18 cellular contexts compared by ENCODE assay signal in genomic region chr12:103085541-103085940, GRCh38.
DNase-seq lines count a peak whose midpoint lies in the region; ATAC-seq lines count a peak whose summit lies in the region.
"Had no signal": no experiment of that assay in that cellular context is flagged by ENCODE, and none has a peak within 500 bp of the region (broad histone marks: within the 10 kb centered on the region; RNA-seq: fewer than 3 reads in every experiment).

No MANE protein-coding gene starts in this region.

- H3K36me3 ChIP-seq in neuronal stem cell (replicated peaks in 1 of 2; ENCODE audit: control insufficient read depth in 2 of 2, insufficient read depth in 2 of 2, low read length in 2 of 2) = no peaks in the 10 kb centered on the region

- no peak overlapping the region for H2AK5ac ChIP-seq in neuronal stem cell (ENCODE audit: low read depth, low read length)

- H3K4me3 ChIP-seq in neuronal stem cell (ENCODE audit: low read length in 2 of 2) = no peak overlapping the region

- no peaks in the 10 kb centered on the region for H3K4me1 ChIP-seq in neuronal stem cell (ENCODE audit: control insufficient read depth in 2 of 2, insufficient read depth in 1 of 2, low read depth in 1 of 2, low read length in 2 of 2)

- H3K23ac ChIP-seq in neuronal stem cell (ENCODE audit: low read depth, low read length, poor library complexity) = no peak overlapping the region

- no peak overlapping the region for H3K4ac ChIP-seq in neuronal stem cell (ENCODE audit: low read length)

- H2BK15ac ChIP-seq in neuronal stem cell (ENCODE audit: low read length) = no peak overlapping the region

- peaks cover 0 to 3% of the 10 kb centered on the region in 2 donors for H3K9me3 ChIP-seq in neuronal stem cell (replicated peaks in 1 of 2; ENCODE audit: control insufficient read depth in 2 of 2, insufficient read depth in 1 of 2, low read depth in 1 of 2, low read length in 2 of 2)

- no peak overlapping the region for H3K27ac ChIP-seq in neuronal stem cell (replicated peaks; ENCODE audit: low read length)

- no peak overlapping the region for H3K4me2 ChIP-seq in neuronal stem cell (ENCODE audit: insufficient read depth, low read length, poor library complexity, severe bottlenecking)

- DNase-seq in NCI-H510A treated with DMSO at 0.1 percent for 48 hours (lab: John Stamatoyannopoulos, UW) (peak; percentile 42), NCI-H510A (lab: John Stamatoyannopoulos, UW) (no peak), NCI-H1930 (lab: John Stamatoyannopoulos, UW) (peak; percentile 46 to 80), neuronal stem cell (ENCODE audit: low spot score) (no peak), CD1c-positive myeloid dendritic cell (ENCODE audit: extremely low spot score) (no peak)
- DNase-seq in activated CD4-positive, alpha-beta T cell treated with anti-CD3 and anti-CD28 coated beads for 1 hour = no peak
- DNase-seq: 8988T; CD4-positive, CD25-positive, alpha-beta regulatory T cell; cortex of kidney; erythroblast; head of caudate nucleus; midbrain; NCI-H2029; nucleus accumbens; trophoblast cell had no signal

- H3K79me1 ChIP-seq in neuronal stem cell (ENCODE audit: low read depth, low read length) = no peaks in the 10 kb centered on the region

- H2BK120ac ChIP-seq in neuronal stem cell (ENCODE audit: low read depth, low read length) = no peak overlapping the region

- WGBS in neuronal stem cell (ENCODE audit: extremely low coverage in 2 of 2, insufficient read length in 2 of 2, insufficient replicate concordance in 1 of 2), 2 donors = no CpG with 5 or more reads among the region's 5 CpGs

- H2BK5ac ChIP-seq in neuronal stem cell (ENCODE audit: low read length) = no peak overlapping the region

- no peak overlapping the region for H2BK12ac ChIP-seq in neuronal stem cell (ENCODE audit: low read length)

- no peak overlapping the region for H2AFZ ChIP-seq in neuronal stem cell (ENCODE audit: low read length)

- H4K8ac ChIP-seq in neuronal stem cell (ENCODE audit: low read depth, low read length) = no peak overlapping the region

- H3K18ac ChIP-seq in neuronal stem cell (ENCODE audit: low read length) = no peak overlapping the region

- no peak overlapping the region for H4K91ac ChIP-seq in neuronal stem cell (ENCODE audit: low read depth, low read length, poor library complexity)

- H3K14ac ChIP-seq in neuronal stem cell (ENCODE audit: low read length) = no peak overlapping the region

- ATAC-seq in HG03064 (IDR thresholded peaks at IDR 0.05; ENCODE audit: low read depth, unreplicated experiment) (peak; percentile 67), HG03521 (IDR thresholded peaks at IDR 0.05; ENCODE audit: unreplicated experiment) (no peak)
- ATAC-seq: stimulated activated effector memory CD8-positive, alpha-beta T cell treated with anti-CD3 and anti-CD28 coated beads, Interleukin-12 subunit alpha, Interleukin-12 subunit beta, amount 100 ng/mL, for 72 hours had no signal

- no peak overlapping the region for H3K9ac ChIP-seq in neuronal stem cell (ENCODE audit: low read depth, low read length, poor library complexity)

- peaks cover 0 to 2% (median 0%) of the 10 kb centered on the region in 3 experiments for H3K27me3 ChIP-seq in neuronal stem cell (ENCODE audit: control insufficient read depth in 3 of 3, insufficient read depth in 3 of 3, low read depth in 1 of 3, low read length in 3 of 3)

Comparison
In these comparisons a context has a peak if more than half of its experiments do, and no peak if none do; other contexts are left out.
1. DNase-seq: peak in NCI-H510A treated with DMSO at 0.1 percent for 48 hours (single experiment) and NCI-H1930 (2 of 2); none in NCI-H510A (single experiment), activated CD4-positive, alpha-beta T cell treated with anti-CD3 and anti-CD28 coated beads for 1 hour (single experiment), neuronal stem cell (single experiment) and CD1c-positive myeloid dendritic cell (single experiment).